In genomic region chr13:21849323-21849722, GRCh38 we compare ENCODE assay signal across 8 cellular contexts.
DNase-seq lines count a peak whose midpoint lies in the region; TF ChIP-seq lines count a peak whose summit lies in the region.

No MANE protein-coding gene starts in this region.

- H3K27me3 Mint-ChIP-seq in activated naive CD8-positive, alpha-beta T cell treated with anti-CD3 and anti-CD28 coated beads for 36 hours = no peaks in the 10 kb centered on the region

- no peak overlapping the region for H3K27ac Mint-ChIP-seq in activated naive CD8-positive, alpha-beta T cell treated with anti-CD3 and anti-CD28 coated beads for 36 hours

- H3K36me3 ChIP-seq in HEK293 (ENCODE audit: control insufficient read depth in 2 of 2, insufficient read depth in 1 of 2, low read length in 2 of 2) = no peaks in the 10 kb centered on the region

- CTCF ChIA-PET in HEK293 (lab: Yijun Ruan, JAX) = interaction anchor here (1.1 kb wide), 1 partner anchor 9 kb away, joined by 4 read pairs; no protein-coding TSS in a partner anchor

- no peak for TF ChIP-seq POLR2A in NB4 (IDR thresholded peaks at IDR 0.05; ENCODE audit: extremely low read depth, insufficient read length)

- TF ChIP-seq CTCF in HEK293 (tag by site-specific recombination; IDR thresholded peaks at IDR 0.05) (no peak), NB4 (IDR thresholded peaks at IDR 0.05; ENCODE audit: low read depth, low read length) (peak; percentile 75)

- H3K4me3 Mint-ChIP-seq in activated naive CD8-positive, alpha-beta T cell treated with anti-CD3 and anti-CD28 coated beads for 36 hours = no peak overlapping the region

- intact Hi-C loops in posterior cingulate gyrus (cut with DNase I) = no loop called here

- H3K27ac ChIP-seq in HEK293 (ENCODE audit: extremely low read depth, low read depth, low read length) = no peak overlapping the region

- POLR2A ChIA-PET in HEK293 (lab: Yijun Ruan, JAX) = no interaction called here

- H3K4me3 ChIP-seq in HEK293 (ENCODE audit: low read depth, low read length) (no peak overlapping the region), NB4 (ENCODE audit: low read depth, low read length) (no peak overlapping the region)

- no peaks in the 10 kb centered on the region for H3K36me3 Mint-ChIP-seq in activated naive CD8-positive, alpha-beta T cell treated with anti-CD3 and anti-CD28 coated beads for 36 hours

- H3K9me3 Mint-ChIP-seq in activated naive CD8-positive, alpha-beta T cell treated with anti-CD3 and anti-CD28 coated beads for 36 hours = no peaks in the 10 kb centered on the region

- H3K4me1 Mint-ChIP-seq in activated naive CD8-positive, alpha-beta T cell treated with anti-CD3 and anti-CD28 coated beads for 36 hours = no peaks in the 10 kb centered on the region

- no peaks in the 10 kb centered on the region for H3K9me3 ChIP-seq in HEK293 (ENCODE audit: control insufficient read depth, insufficient read depth, low read depth, low read length)

- H3K4me1 ChIP-seq in HEK293 (ENCODE audit: control insufficient read depth, insufficient read depth, low read length) = no peaks in the 10 kb centered on the region

- DNase-seq in activated gamma-delta T cell treated with Interleukin-2 at 50 U/mL for 16 hours = peak; percentile 6
- no peak for DNase-seq in activated gamma-delta T cell (lab: John Stamatoyannopoulos, UW)
- DNase-seq in NB4 (ENCODE audit: low read depth) = peak; percentile 62
- peak; percentile 5 for DNase-seq in activated naive CD8-positive, alpha-beta T cell treated with anti-CD3 and anti-CD28 coated beads for 36 hours
- peak; percentile 46 for DNase-seq in kidney tubule cell (ENCODE audit: low spot score)
- DNase-seq in posterior cingulate gyrus = no peak
- no peak for DNase-seq in DMS79 (lab: John Stamatoyannopoulos, UW)

TF ChIP-seq in HEK293, 187 proteins besides CTCF, POLR2A, EP300 and RAD21:
- TF ChIP-seq ZNF169 (tag by site-specific recombination; IDR thresholded peaks at IDR 0.05) (no peak), ZNF596 (tag by site-specific recombination; IDR thresholded peaks at IDR 0.05) (peak; percentile 92), EGR2 (tag by site-specific recombination; IDR thresholded peaks at IDR 0.05; ENCODE audit: low read depth) (no peak), ZNF654 (tag by site-specific recombination; IDR thresholded peaks at IDR 0.05; ENCODE audit: low read depth) (peak; percentile 25), ZNF555 (tag by site-specific recombination; conservative IDR thresholded peaks at IDR 0.05) (no peak)

Comparison
In these comparisons a context has a peak if more than half of its experiments do, and no peak if none do; other contexts are left out.
1. DNase-seq: peak in activated gamma-delta T cell treated with Interleukin-2 at 50 U/mL for 16 hours (single experiment), NB4 (single experiment), activated naive CD8-positive, alpha-beta T cell treated with anti-CD3 and anti-CD28 coated beads for 36 hours (single experiment) and kidney tubule cell (single experiment); none in activated gamma-delta T cell (single experiment), posterior cingulate gyrus (0 of 10) and DMS79 (single experiment).